ENCODE assay signal across 8 cellular contexts in genomic region chr2:84919885-84920580, GRCh38. TPM values are rescaled to one million over a fixed set of nuclear protein-coding genes. Genes with fewer than 3 reads are reported as not detected.
DNase-seq lines count a peak whose midpoint lies in the region; ATAC-seq and TF ChIP-seq lines count a peak whose summit lies in the region.

No MANE protein-coding gene starts in this region.

- no peak for TF ChIP-seq POLR2A in NB4 (IDR thresholded peaks at IDR 0.05; ENCODE audit: extremely low read depth, insufficient read length)

- H3K27ac Mint-ChIP-seq in stimulated activated effector memory CD8-positive, alpha-beta T cell treated with anti-CD3 and anti-CD28 coated beads, Interleukin-12 subunit alpha, Interleukin-12 subunit beta, amount 100 ng/mL, for 72 hours = peak overlapping the region; percentile 65

- TF ChIP-seq CTCF in NB4 (IDR thresholded peaks at IDR 0.05; ENCODE audit: low read depth, low read length) = no peak
- TF ChIP-seq CTCF in kidney epithelial cell (IDR thresholded peaks at IDR 0.05; ENCODE audit: insufficient read depth, low read length, poor library complexity, severe bottlenecking) = no peak

- peak; percentile 54 for ATAC-seq in HG02610 (IDR thresholded peaks at IDR 0.05; ENCODE audit: unreplicated experiment)
- ATAC-seq in stimulated activated effector memory CD8-positive, alpha-beta T cell treated with anti-CD3 and anti-CD28 coated beads, Interleukin-12 subunit alpha, Interleukin-12 subunit beta, amount 100 ng/mL, for 72 hours = peak; percentile 64

- H3K36me3 Mint-ChIP-seq in stimulated activated effector memory CD8-positive, alpha-beta T cell treated with anti-CD3 and anti-CD28 coated beads, Interleukin-12 subunit alpha, Interleukin-12 subunit beta, amount 100 ng/mL, for 72 hours = peaks cover 2% of the 10 kb centered on the region

- peak overlapping the region; percentile 11 for H3K4me3 Mint-ChIP-seq in stimulated activated effector memory CD8-positive, alpha-beta T cell treated with anti-CD3 and anti-CD28 coated beads, Interleukin-12 subunit alpha, Interleukin-12 subunit beta, amount 100 ng/mL, for 72 hours

- no peaks in the 10 kb centered on the region for H3K27me3 ChIP-seq in kidney epithelial cell (ENCODE audit: control insufficient read depth, insufficient read depth, low read length)

- H3K4me3 ChIP-seq in NB4 (ENCODE audit: low read depth, low read length) (peak overlapping the region; percentile 14), kidney epithelial cell (ENCODE audit: low read depth, low read length) (no peak overlapping the region)

- no peaks in the 10 kb centered on the region for H3K36me3 ChIP-seq in kidney epithelial cell (ENCODE audit: control insufficient read depth, insufficient read depth, low read length)

- H3K4me1 Mint-ChIP-seq in stimulated activated effector memory CD8-positive, alpha-beta T cell treated with anti-CD3 and anti-CD28 coated beads, Interleukin-12 subunit alpha, Interleukin-12 subunit beta, amount 100 ng/mL, for 72 hours = peaks cover 27% of the 10 kb centered on the region

- no peaks in the 10 kb centered on the region for H3K9me3 Mint-ChIP-seq in stimulated activated effector memory CD8-positive, alpha-beta T cell treated with anti-CD3 and anti-CD28 coated beads, Interleukin-12 subunit alpha, Interleukin-12 subunit beta, amount 100 ng/mL, for 72 hours

- peak; percentile 36 for DNase-seq in SIG-M5 treated with dmso at 0.1 percent for 504 hours (lab: John Stamatoyannopoulos, UW; ENCODE audit: unreplicated experiment)
- DNase-seq in SIG-M5 (lab: John Stamatoyannopoulos, UW) = no peak
- DNase-seq in NB4 (ENCODE audit: low read depth) = peak; percentile 84
- peak; percentile 84 for DNase-seq in kidney epithelial cell (ENCODE audit: low read depth)
- no peak for DNase-seq in stimulated activated effector memory CD8-positive, alpha-beta T cell treated with anti-CD3 and anti-CD28 coated beads, Interleukin-12 subunit alpha, Interleukin-12 subunit beta, amount 100 ng/mL, for 72 hours (ENCODE audit: low spot score in 2 of 2)
- DNase-seq in NCI-H1436 treated with DMSO at 0.1 percent for 48 hours (lab: John Stamatoyannopoulos, UW) = no peak

- peak overlapping the region; percentile 70 for H3K27ac ChIP-seq in angular gyrus (ENCODE audit: low read depth, low read length)

RNA-seq across cellular contexts. Expression of gene TMSB10, which starts 14.6 kb away (rescaled TPM):
- 4,632 and 5,953 TPM in 2 replicates for total RNA-seq in kidney epithelial cell

RNA-seq across cellular contexts. Expression of gene TRABD2A, which starts 39.1 kb away (rescaled TPM):
- total RNA-seq in kidney epithelial cell = 0.34 and 0.50 TPM in 2 replicates

RNA-seq across cellular contexts. Expression of gene KCMF1, which starts 50.9 kb away (rescaled TPM):
- total RNA-seq in kidney epithelial cell = 97.6 and 102 TPM in 2 replicates

Comparison
In these comparisons a context has a peak if more than half of its experiments do, and no peak if none do; other contexts are left out.
1. DNase-seq: peak in SIG-M5 treated with dmso at 0.1 percent for 504 hours (single experiment), NB4 (single experiment) and kidney epithelial cell (single experiment); none in SIG-M5 (single experiment), stimulated activated effector memory CD8-positive, alpha-beta T cell treated with anti-CD3 and anti-CD28 coated beads, Interleukin-12 subunit alpha, Interleukin-12 subunit beta, amount 100 ng/mL, for 72 hours (0 of 2) and NCI-H1436 treated with DMSO at 0.1 percent for 48 hours (single experiment).